ENCODE assay signal across 8 cellular contexts in the genomic region with DNA sequence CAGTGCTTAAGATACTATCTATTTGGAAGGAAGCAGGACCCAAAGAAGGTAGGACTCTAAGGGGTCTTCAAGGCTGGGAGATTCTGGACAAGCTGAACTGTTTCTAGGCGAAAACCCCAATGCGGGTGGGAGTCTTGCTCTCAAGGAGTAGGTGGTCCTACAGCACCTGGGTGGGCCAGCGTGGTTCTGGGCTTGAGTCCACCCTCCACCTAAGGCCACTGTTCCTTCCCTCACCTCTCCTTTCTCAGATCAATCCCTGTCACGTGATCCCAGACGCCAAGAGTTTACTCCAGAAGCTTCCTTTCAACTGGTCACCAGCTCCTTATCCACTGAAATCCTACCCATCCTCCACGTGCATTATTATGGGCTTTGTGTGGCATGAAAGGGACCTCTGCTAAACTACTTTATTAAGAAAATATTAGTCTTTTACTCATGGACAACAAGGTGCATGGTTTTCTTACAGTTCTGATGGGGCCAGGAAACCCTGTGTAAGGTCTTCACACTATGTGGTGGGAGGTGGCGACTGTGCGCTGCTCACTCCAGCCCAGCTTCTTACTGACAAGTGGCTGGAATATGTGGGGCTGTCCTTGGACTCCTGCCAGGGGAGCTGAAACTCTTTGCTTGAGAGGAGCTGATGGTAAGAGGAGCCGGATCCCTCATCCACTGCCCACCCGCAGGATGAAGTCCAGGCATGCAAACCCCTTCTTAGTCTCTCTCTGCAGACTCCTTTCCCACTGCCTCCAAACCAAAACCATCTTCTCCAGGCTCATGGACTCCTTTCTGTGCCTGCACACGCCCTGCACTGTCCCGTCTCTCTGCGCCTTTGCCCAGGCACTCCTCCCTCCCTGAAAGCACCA. TPM values are rescaled to one million over a fixed set of nuclear protein-coding genes. Genes with fewer than 3 reads are reported as not detected.
DNase-seq lines count a peak whose midpoint lies in the region; ATAC-seq and TF ChIP-seq lines count a peak whose summit lies in the region.

No MANE protein-coding gene starts in this region.

- peaks cover 0 to 24% (median 20%) of the 10 kb centered on the region in 4 donors for H3K4me1 ChIP-seq in sigmoid colon

- TF ChIP-seq POLR2A in sigmoid colon (IDR thresholded peaks at IDR 0.05) = no peak

- peak overlapping the region; percentile 61 to 93 (median 84) for H3K4me3 ChIP-seq in sigmoid colon

- H3K9me3 ChIP-seq in sigmoid colon = no peaks in the 10 kb centered on the region

- peaks cover 28 to 32% (median 30%) of the 10 kb centered on the region in 4 donors for H3K36me3 ChIP-seq in sigmoid colon

- TF ChIP-seq EP300 in sigmoid colon (IDR thresholded peaks at IDR 0.05) = no peak

- ATAC-seq in HG03175 (IDR thresholded peaks at IDR 0.05; ENCODE audit: unreplicated experiment) = no peak
- ATAC-seq in HG03354 (IDR thresholded peaks at IDR 0.05; ENCODE audit: poor library complexity, severe bottlenecking, unreplicated experiment) = no peak

- intact Hi-C loops in sigmoid colon (cut with DNase I) = loop anchor here (5.0 kb wide), 5 partner anchors 34 to 369 kb away; a partner anchor contains a TSS

- 55 to 63% methylated on average over 13 of the region's 13 CpGs for WGBS in sigmoid colon, 2 donors

- peak overlapping the region; percentile 84 to 96 (median 94) for H3K27ac ChIP-seq in sigmoid colon

- DNase-seq in DMS 273 (lab: John Stamatoyannopoulos, UW; ENCODE audit: unreplicated experiment) = peak; percentile 83
- peak; percentile 14 for DNase-seq in MV-4-11 (lab: John Stamatoyannopoulos, UW)
- DNase-seq in amniotic stem cell (lab: John Stamatoyannopoulos, UW) = peak; percentile 21
- peak; percentile 1 to 22 for DNase-seq in hippocampal formation (lab: John Stamatoyannopoulos, UW)
- peak; percentile 93 for DNase-seq in sigmoid colon
- no peak for DNase-seq in NOMO-1 treated with DMSO at 0.1 percent for 48 hours (lab: John Stamatoyannopoulos, UW; ENCODE audit: unreplicated experiment)

- no peaks in the 10 kb centered on the region for H3K27me3 ChIP-seq in sigmoid colon

- no peak for TF ChIP-seq CTCF in sigmoid colon (IDR thresholded peaks at IDR 0.05)

RNA-seq across cellular contexts. Expression of a gene that starts 1.6 kb away (rescaled TPM):
- total RNA-seq in sigmoid colon = 10 to 100 TPM; 16.4 to 18.9 (median 17.7) TPM
- polyA plus RNA-seq in sigmoid colon = 1 to 10 TPM; 4.2 to 9.4 (median 4.4) TPM

RNA-seq across cellular contexts. Expression of a gene that starts 35.2 kb away (rescaled TPM):
- total RNA-seq in sigmoid colon = 1 to 10 TPM; 5.7 to 7.7 (median 6.6) TPM
- polyA plus RNA-seq in sigmoid colon = 1 to 10 TPM; 4.2 to 8.8 (median 7.2) TPM
